Comparison of ENCODE assay signal across 25 cellular contexts in the genomic region with DNA sequence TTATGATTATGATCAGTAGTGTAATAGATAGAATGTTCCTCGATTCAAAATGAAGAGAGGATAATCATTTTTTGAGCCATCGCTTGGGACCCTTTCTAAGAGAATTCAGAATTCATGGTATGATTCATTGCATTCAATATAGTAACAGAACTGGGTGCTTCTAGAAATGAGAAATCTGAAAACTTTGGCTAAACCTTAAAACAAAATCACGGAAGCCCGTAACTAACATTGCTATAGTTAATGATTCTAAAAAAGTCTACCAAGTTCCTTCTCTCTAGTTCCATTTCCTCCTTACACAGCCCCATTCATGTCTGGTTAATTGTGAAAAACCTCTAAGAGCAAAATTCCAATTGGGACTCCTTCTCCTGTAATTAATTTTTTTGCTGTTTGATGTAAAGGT.
A peak's percentile ranks its signal among the peaks of the same experiment; 100 is the strongest.
DNase-seq lines count a peak whose midpoint lies in the region; ATAC-seq lines count a peak whose summit lies in the region.
"Had no signal": no experiment of that assay in that cellular context is flagged by ENCODE, and none has a peak within 500 bp of the region (broad histone marks: within the 10 kb centered on the region; RNA-seq: fewer than 3 reads in every experiment).

No MANE protein-coding gene starts in this region.

- DNase-seq in medulla oblongata (ENCODE audit: extremely low spot score) (peak; percentile 6), glomerular visceral epithelial cell (ENCODE audit: extremely low spot score) (no peak)
- no peak for DNase-seq in effector CD8-positive, alpha-beta T cell (lab: John Stamatoyannopoulos, UW)
- no peak for DNase-seq in activated CD4-positive, alpha-beta T cell treated with anti-CD3 and anti-CD28 coated beads for 48 hours
- DNase-seq: activated CD4-positive, alpha-beta T cell treated with anti-CD3 and anti-CD28 coated beads, Interleukin-2, amount 50 U/mL, for 48 hours; activated CD4-positive, CD25-positive, alpha-beta regulatory T cell; activated CD8-positive, alpha-beta memory T cell treated with anti-CD3 and anti-CD28 coated beads, Interleukin-2, amount 50 U/mL, for 4 hours; activated naive CD4-positive, alpha-beta T cell treated with anti-CD3 and anti-CD28 coated beads, Interleukin-2, amount 50 U/mL, for 16 hours; amygdala; DMS79 treated with DMSO at 0.1 percent for 48 hours; effector CD4-positive, alpha-beta T cell; head of caudate nucleus; IMR-90; left ventricle myocardium superior; naive B cell; NCI-H1092 treated with DMSO at 0.1 percent for 48 hours; NCI-H187; NCI-H2171; NCI-H524; NK-92 treated with Interleukin-12 subunit alpha and Interleukin-12 subunit beta, amount 100 ng/mL, for 24 hours; stimulated activated naive B cell treated with anti-CD40 and anti-IgM and Interleukin-4, amounts not matched to agents 10 μg/mL and 1 μg/mL and 100 μg/mL, for 72 hours; T-helper 1 cell had no signal

- peak; percentile 78 for ATAC-seq in GM18907 (IDR thresholded peaks at IDR 0.05; ENCODE audit: unreplicated experiment)
- peak; percentile 62 for ATAC-seq in GM21360 (IDR thresholded peaks at IDR 0.05; ENCODE audit: unreplicated experiment)
- peak; percentile 75 for ATAC-seq in HG03159 (IDR thresholded peaks at IDR 0.05; ENCODE audit: unreplicated experiment)
- ATAC-seq: left ventricle myocardium superior; stimulated activated naive B cell treated with anti-CD40 and anti-IgM and Interleukin-4, amounts not matched to agents 10 μg/mL and 1 μg/mL and 100 μg/mL, for 72 hours had no signal
